Comparison of ENCODE assay signal across 14 cellular contexts in genomic region chr17:5619088-5619740, GRCh38. TPM values are rescaled to one million over a fixed set of nuclear protein-coding genes. Genes with fewer than 3 reads are reported as not detected.
DNase-seq lines count a peak whose midpoint lies in the region; ATAC-seq and TF ChIP-seq lines count a peak whose summit lies in the region.
"Had no signal": no experiment of that assay in that cellular context is flagged by ENCODE, and none has a peak within 500 bp of the region (broad histone marks: within the 10 kb centered on the region; RNA-seq: fewer than 3 reads in every experiment).

No MANE protein-coding gene starts in this region.

- DNase-seq in activated CD4-positive, alpha-beta T cell treated with anti-CD3 and anti-CD28 coated beads for 48 hours: peak; percentile 16
- DNase-seq in activated CD4-positive, alpha-beta T cell treated with anti-CD3 and anti-CD28 coated beads, Interleukin-2, amount 50 U/mL, for 4 hours: no peak
- peak; percentile 87 for DNase-seq in Daoy (ENCODE audit: low read depth)
- peak; percentile 81 for DNase-seq in NCI-H146 (lab: John Stamatoyannopoulos, UW)
- DNase-seq in SKM-1 treated with dmso at 0.1 percent for 144 hours (lab: John Stamatoyannopoulos, UW; ENCODE audit: unreplicated experiment): peak; percentile 100
- no peak for DNase-seq in erythroblast (lab: John Stamatoyannopoulos, UW)
- no peak for DNase-seq in activated CD4-positive, CD25-positive, alpha-beta regulatory T cell (lab: John Stamatoyannopoulos, UW)
- DNase-seq: activated effector memory CD4-positive, alpha-beta T cell treated with Interleukin-2 at 50 U/mL for 16 hours; brain microvascular endothelial cell; effector memory CD8-positive, alpha-beta T cell; MG63; SJCRH30; substantia nigra had no signal

- no peak for ATAC-seq in GM18505 (IDR thresholded peaks at IDR 0.05; ENCODE audit: unreplicated experiment)
- ATAC-seq: effector memory CD8-positive, alpha-beta T cell had no signal

- TF ChIP-seq POLR2A in erythroblast (IDR thresholded peaks at IDR 0.05; ENCODE audit: low read length) (no peak), GM18505 (IDR thresholded peaks at IDR 0.05; ENCODE audit: borderline replicate concordance, extremely low read depth, insufficient read depth, insufficient read length) (no peak)

RNA-seq across cellular contexts. Expression of gene NLRP1, which starts 34.9 kb away (rescaled TPM):
- 38.9 and 41.6 TPM in 2 replicates for total RNA-seq in Daoy (2014; rRNA removed; shearing (Covaris generic))

Comparison
In these comparisons a context has a peak if more than half of its experiments do, and no peak if none do; other contexts are left out.
1. DNase-seq: peak in activated CD4-positive, alpha-beta T cell treated with anti-CD3 and anti-CD28 coated beads for 48 hours (single experiment), Daoy (single experiment), NCI-H146 (single experiment) and SKM-1 treated with dmso at 0.1 percent for 144 hours (single experiment); none in activated CD4-positive, alpha-beta T cell treated with anti-CD3 and anti-CD28 coated beads, Interleukin-2, amount 50 U/mL, for 4 hours (0 of 2), erythroblast (0 of 2) and activated CD4-positive, CD25-positive, alpha-beta regulatory T cell (0 of 4).